ENCODE assay signal across 20 cellular contexts in the genomic region with DNA sequence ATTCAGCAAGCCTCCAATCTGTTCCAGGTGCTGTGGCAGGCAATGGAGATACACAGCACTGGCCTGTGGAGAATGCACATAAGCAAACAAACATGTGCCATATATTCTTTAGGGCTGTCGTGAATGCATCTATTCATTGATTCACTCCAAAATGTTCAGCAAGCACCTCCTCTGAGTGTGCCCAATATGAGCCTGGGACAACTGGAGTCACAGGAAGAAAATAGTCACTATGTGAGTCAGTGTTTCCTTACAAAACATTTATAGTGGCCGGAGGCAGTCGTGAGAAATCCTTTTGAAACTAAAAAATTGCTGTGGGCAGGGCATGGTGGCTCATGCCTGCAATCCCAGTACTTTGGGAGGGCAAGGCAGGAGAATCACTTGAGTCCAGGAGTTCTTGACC.
"Had no signal": no experiment of that assay in that cellular context is flagged by ENCODE, and none has a peak within 500 bp of the region (broad histone marks: within the 10 kb centered on the region; RNA-seq: fewer than 3 reads in every experiment).

No MANE protein-coding gene starts in this region.

- H3K27me3 ChIP-seq: sigmoid colon had no signal

- H3K9me3 ChIP-seq: left ventricle myocardium inferior, mucosa of descending colon, pancreas, sigmoid colon, spleen had no signal

- DNase-seq: activated B cell treated with CpG ODN at 0.5 μM for 24 hours; activated CD4-positive, alpha-beta T cell treated with anti-CD3 and anti-CD28 coated beads, Interleukin-2, amount 10 ng/mL, durations not matched to agents 24 days and 14 days; activated gamma-delta T cell treated with Interleukin-2 at 50 U/mL for 16 hours; amniotic stem cell; cerebellar nuclear complex; dermis blood vessel endothelial cell; effector memory CD8-positive, alpha-beta T cell; islet precursor cell; left ventricle myocardium inferior; mucosa of descending colon; naive thymus-derived CD8-positive, alpha-beta T cell; pancreas; sigmoid colon; spleen; T-helper 2 cell had no signal

- H3K4me1 Mint-ChIP-seq: activated B cell treated with CpG ODN at 0.5 μM for 24 hours; activated CD4-positive, alpha-beta T cell treated with anti-CD3 and anti-CD28 coated beads, Interleukin-2, amount 10 ng/mL, durations not matched to agents 24 days and 14 days; memory B cell; naive thymus-derived CD8-positive, alpha-beta T cell had no signal

- H3K4me1 ChIP-seq: left ventricle myocardium inferior, sigmoid colon, spleen had no signal

- H3K4me3 Mint-ChIP-seq: activated B cell treated with CpG ODN at 0.5 μM for 24 hours; activated CD4-positive, alpha-beta T cell treated with anti-CD3 and anti-CD28 coated beads, Interleukin-2, amount 10 ng/mL, durations not matched to agents 24 days and 14 days; activated naive CD8-positive, alpha-beta T cell; brain; effector memory CD8-positive, alpha-beta T cell; memory B cell; naive thymus-derived CD8-positive, alpha-beta T cell; stimulated activated naive CD8-positive, alpha-beta T cell treated with anti-CD3 and anti-CD28 coated beads, Interleukin-15, Interleukin-2, amounts not matched to agents 100 ng/mL and 50 ng/mL, for 24 hours had no signal

- H3K27ac Mint-ChIP-seq: activated B cell treated with CpG ODN at 0.5 μM for 24 hours; activated CD4-positive, alpha-beta T cell treated with anti-CD3 and anti-CD28 coated beads, Interleukin-2, amount 10 ng/mL, durations not matched to agents 24 days and 14 days; activated naive CD8-positive, alpha-beta T cell; brain; effector memory CD8-positive, alpha-beta T cell; memory B cell; naive thymus-derived CD8-positive, alpha-beta T cell; stimulated activated naive CD8-positive, alpha-beta T cell treated with anti-CD3 and anti-CD28 coated beads, Interleukin-15, Interleukin-2, amounts not matched to agents 100 ng/mL and 50 ng/mL, for 24 hours had no signal

- H3K27ac ChIP-seq: hepatocyte, left ventricle myocardium inferior, pancreas, sigmoid colon, spleen had no signal

- H3K9me3 Mint-ChIP-seq: activated B cell treated with CpG ODN at 0.5 μM for 24 hours; activated CD4-positive, alpha-beta T cell treated with anti-CD3 and anti-CD28 coated beads, Interleukin-2, amount 10 ng/mL, durations not matched to agents 24 days and 14 days; brain; memory B cell; naive thymus-derived CD8-positive, alpha-beta T cell; stimulated activated naive CD8-positive, alpha-beta T cell treated with anti-CD3 and anti-CD28 coated beads, Interleukin-15, Interleukin-2, amounts not matched to agents 100 ng/mL and 50 ng/mL, for 24 hours had no signal

- H3K36me3 Mint-ChIP-seq: activated naive CD8-positive, alpha-beta T cell; brain; memory B cell; naive thymus-derived CD8-positive, alpha-beta T cell had no signal

- H3K4me3 ChIP-seq: hepatocyte, left ventricle myocardium inferior, mucosa of descending colon, pancreas, sigmoid colon, spleen had no signal

- H3K36me3 ChIP-seq: left ventricle myocardium inferior, pancreas, sigmoid colon, spleen had no signal

- ATAC-seq: effector memory CD8-positive, alpha-beta T cell; mucosa of descending colon; naive thymus-derived CD8-positive, alpha-beta T cell; pancreas had no signal
